ENCODE assay signal across 1 cellular context in genomic region chr6:57104350-57104749, GRCh38.
TF ChIP-seq lines count a peak whose summit lies in the region.

No MANE protein-coding gene starts in this region.

TF ChIP-seq in HepG2, 621 proteins besides CTCF, POLR2A, EP300 and RAD21:
- TF ChIP-seq NFIB (CRISPR knock-in tag; IDR thresholded peaks at IDR 0.05; ENCODE audit: borderline replicate concordance) (no peak), ZNF7 (CRISPR knock-in tag; IDR thresholded peaks at IDR 0.05) (0 out of 2 replicates have a peak, but pooled peaks have one; percentile 13)
